8 cellular contexts compared by ENCODE assay signal in genomic region chr9:76996700-76997099, GRCh38. TPM values are rescaled to one million over a fixed set of nuclear protein-coding genes. Genes with fewer than 3 reads are reported as not detected.
DNase-seq lines count a peak whose midpoint lies in the region; ATAC-seq and TF ChIP-seq lines count a peak whose summit lies in the region.

No MANE protein-coding gene starts in this region.

- H3K14ac ChIP-seq in mesenchymal stem cell (ENCODE audit: low read length in 2 of 2), result no peak overlapping the region

- DNase-seq in GM03348 (ENCODE audit: low spot score) (peak; percentile 73), LNCaP clone FGC (ENCODE audit: low read depth) (no peak), cerebellar cortex (ENCODE audit: low spot score) (peak; percentile 41), mesenchymal stem cell (peak; percentile 30), suprapubic skin (ENCODE audit: low spot score in 2 of 2) (no peak)

- H4K91ac ChIP-seq in mesenchymal stem cell (ENCODE audit: low read length), result no peak overlapping the region

- H3K79me1 ChIP-seq in mesenchymal stem cell (replicated peaks; ENCODE audit: low read length, poor library complexity, severe bottlenecking), result no peaks in the 10 kb centered on the region

- H3K36me3 ChIP-seq in mesenchymal stem cell (ENCODE audit: control insufficient read depth in 1 of 2, insufficient read depth in 2 of 2, low read depth in 1 of 2, low read length in 2 of 2) (no peaks in the 10 kb centered on the region), suprapubic skin (no peaks in the 10 kb centered on the region)

- H3K9ac ChIP-seq in mesenchymal stem cell (ENCODE audit: low read length), result no peak overlapping the region

- peak; percentile 53 for TF ChIP-seq CTCF in LNCaP clone FGC (IDR thresholded peaks at IDR 0.05; ENCODE audit: control insufficient read depth, extremely low read depth, insufficient read depth)
- TF ChIP-seq CTCF in suprapubic skin (IDR thresholded peaks at IDR 0.05), result peak in 1 of 2 donors; percentile 28

- H2BK12ac ChIP-seq in mesenchymal stem cell (ENCODE audit: low read length in 2 of 2), result no peak overlapping the region

- no peak overlapping the region for H3K18ac ChIP-seq in mesenchymal stem cell (ENCODE audit: low read depth in 1 of 2, low read length in 2 of 2)

- TF ChIP-seq POLR2A in suprapubic skin (IDR thresholded peaks at IDR 0.05), result no peak

- H2AFZ ChIP-seq in mesenchymal stem cell (ENCODE audit: low read depth, low read length), result no peak overlapping the region

- H3K4me1 ChIP-seq in mesenchymal stem cell (ENCODE audit: control insufficient read depth, insufficient read depth, low read depth, low read length) (no peaks in the 10 kb centered on the region), suprapubic skin (no peaks in the 10 kb centered on the region)

- no peak overlapping the region for H3K4ac ChIP-seq in mesenchymal stem cell (ENCODE audit: low read depth in 1 of 2, low read length in 2 of 2)

- TF ChIP-seq EP300 in suprapubic skin (IDR thresholded peaks at IDR 0.05), result no peak

- no peaks in the 10 kb centered on the region for H3K9me3 ChIP-seq in mesenchymal stem cell (ENCODE audit: control insufficient read depth, low read length)
- no peaks in the 10 kb centered on the region for H3K9me3 ChIP-seq in suprapubic skin

- H3K4me3 ChIP-seq in LNCaP clone FGC (ENCODE audit: low read depth, low read length) (no peak overlapping the region), mesenchymal stem cell (ENCODE audit: insufficient read depth in 1 of 2, low read depth in 1 of 2, low read length in 2 of 2) (no peak overlapping the region), suprapubic skin (no peak overlapping the region)

- H2BK120ac ChIP-seq in mesenchymal stem cell (ENCODE audit: low read depth, low read length), result no peak overlapping the region

- no peak overlapping the region for H2BK15ac ChIP-seq in mesenchymal stem cell (ENCODE audit: low read depth, poor library complexity, severe bottlenecking)

- no peak overlapping the region for H3K23ac ChIP-seq in mesenchymal stem cell (ENCODE audit: low read length in 2 of 2)

- H3K4me2 ChIP-seq in mesenchymal stem cell (ENCODE audit: low read length, poor library complexity, severe bottlenecking), result no peak overlapping the region

- ATAC-seq in GM21723 (IDR thresholded peaks at IDR 0.05; ENCODE audit: unreplicated experiment), result no peak
- ATAC-seq in GM21619 (IDR thresholded peaks at IDR 0.05; ENCODE audit: unreplicated experiment), result no peak
- ATAC-seq in HG03571 (IDR thresholded peaks at IDR 0.05; ENCODE audit: unreplicated experiment), result no peak

- H3K27ac ChIP-seq in mesenchymal stem cell (ENCODE audit: low read length, poor library complexity, severe bottlenecking), result no peak overlapping the region
- H3K27ac ChIP-seq in suprapubic skin, result no peak overlapping the region

- no peak overlapping the region for H2BK5ac ChIP-seq in mesenchymal stem cell (ENCODE audit: low read depth, low read length, poor library complexity, severe bottlenecking)

- H3K27me3 ChIP-seq in mesenchymal stem cell (ENCODE audit: control insufficient read depth in 1 of 2, insufficient read depth in 1 of 2, low read length in 2 of 2), result peaks cover 0 to 33% of the 10 kb centered on the region in 2 experiments
- H3K27me3 ChIP-seq in suprapubic skin, result peaks cover 2% of the 10 kb centered on the region

- WGBS in mesenchymal stem cell, result 25% methylated on average over 6 of the region's 6 CpGs
- 29% methylated on average over 6 of the region's 6 CpGs for WGBS in suprapubic skin

- no peak overlapping the region for H4K8ac ChIP-seq in mesenchymal stem cell (ENCODE audit: low read length)

- H2AK5ac ChIP-seq in mesenchymal stem cell (ENCODE audit: low read length, severe bottlenecking), result no peak overlapping the region

RNA-seq across cellular contexts. Expression of gene FOXB2, which starts 22.8 kb away (rescaled TPM):
- not detected for polyA plus RNA-seq in mesenchymal stem cell (2013, experiment 1 of 2)
- polyA plus RNA-seq in mesenchymal stem cell (2013, experiment 2 of 2), result not detected
- total RNA-seq in suprapubic skin, result not detected

Comparison
In these comparisons a context has a peak if more than half of its experiments do, and no peak if none do; other contexts are left out.
1. DNase-seq: peak in GM03348 (single experiment), cerebellar cortex (single experiment) and mesenchymal stem cell (single experiment); none in LNCaP clone FGC (single experiment) and suprapubic skin (0 of 2).